Comparison of ENCODE assay signal across 33 cellular contexts in the genomic region with DNA sequence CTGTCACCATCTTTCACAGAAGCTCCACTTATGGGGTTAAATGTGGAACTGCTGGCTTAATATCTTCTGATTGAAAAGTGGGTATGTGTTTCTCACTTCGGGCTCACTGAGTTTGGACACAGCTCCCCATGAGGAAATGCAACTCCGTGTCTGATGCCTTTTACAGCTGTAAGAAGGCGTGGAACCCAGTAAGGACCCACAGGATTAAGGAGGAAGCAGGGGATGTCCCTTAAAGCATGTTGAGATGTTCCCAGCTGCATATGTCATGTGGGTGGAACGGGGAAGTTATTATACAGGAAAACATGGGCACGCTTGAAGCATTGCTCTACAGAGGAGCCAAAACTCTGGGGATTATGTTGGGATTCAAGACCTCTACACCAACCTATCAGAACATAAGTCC.
"Had no signal": no experiment of that assay in that cellular context is flagged by ENCODE, and none has a peak within 500 bp of the region (broad histone marks: within the 10 kb centered on the region; RNA-seq: fewer than 3 reads in every experiment).

No MANE protein-coding gene starts in this region.

- H3K9me3 ChIP-seq: colonic mucosa, gastroesophageal sphincter, pancreas, prostate gland, upper lobe of left lung had no signal

- H3K36me3 Mint-ChIP-seq: activated CD8-positive, alpha-beta memory T cell treated with anti-CD3 and anti-CD28 coated beads, Interleukin-2, amount 10 ng/mL, durations not matched to agents 7 days and 5 days; activated naive CD8-positive, alpha-beta T cell; naive B cell; stimulated activated memory B cell treated with anti-CD40 and anti-IgM and Interleukin-4, amounts not matched to agents 10 μg/mL and 1 μg/mL and 100 μg/mL, for 72 hours; WTC11 had no signal

- H3K4me1 ChIP-seq: colonic mucosa, gastroesophageal sphincter, pancreas, prostate gland, upper lobe of left lung had no signal

- H3K27me3 Mint-ChIP-seq: activated CD8-positive, alpha-beta memory T cell treated with anti-CD3 and anti-CD28 coated beads, Interleukin-2, amount 10 ng/mL, durations not matched to agents 7 days and 5 days; activated naive CD8-positive, alpha-beta T cell; naive B cell; stimulated activated memory B cell treated with anti-CD40 and anti-IgM and Interleukin-4, amounts not matched to agents 10 μg/mL and 1 μg/mL and 100 μg/mL, for 72 hours; stimulated activated naive CD8-positive, alpha-beta T cell treated with anti-CD3 and anti-CD28 coated beads, Interleukin-15, amount 100 ng/mL, for 72 hours; T-helper 17 cell had no signal

- H3K27me3 ChIP-seq: colonic mucosa, gastroesophageal sphincter, pancreas, upper lobe of left lung had no signal

- H3K4me1 Mint-ChIP-seq: activated CD8-positive, alpha-beta memory T cell treated with anti-CD3 and anti-CD28 coated beads, Interleukin-2, amount 10 ng/mL, durations not matched to agents 7 days and 5 days; naive B cell; stimulated activated memory B cell treated with anti-CD40 and anti-IgM and Interleukin-4, amounts not matched to agents 10 μg/mL and 1 μg/mL and 100 μg/mL, for 72 hours; stimulated activated naive CD8-positive, alpha-beta T cell treated with anti-CD3 and anti-CD28 coated beads, Interleukin-15, amount 100 ng/mL, for 72 hours; T-helper 17 cell had no signal

- DNase-seq: activated CD4-positive, alpha-beta T cell treated with anti-CD3 and anti-CD28 coated beads for 1 hour; activated CD8-positive, alpha-beta memory T cell treated with anti-CD3 and anti-CD28 coated beads, Interleukin-2, amount 10 ng/mL, durations not matched to agents 7 days and 5 days; activated CD8-positive, alpha-beta T cell treated with anti-CD3 and anti-CD28 coated beads, Interleukin-2, amount 10 ng/mL, durations not matched to agents 7 days and 5 days; activated T-cell treated with anti-CD3 and anti-CD28 coated beads, Interleukin-2, amount 50 U/mL, for 48 hours; anterior cingulate cortex; cerebellar nuclear complex; colonic mucosa; effector CD8-positive, alpha-beta T cell; hypothalamus; immature natural killer cell; naive B cell; nephron progenitor cell; nucleus accumbens; pancreas; retina; small intestine; stimulated activated CD4-positive, alpha-beta T cell treated with anti-CD3 and anti-CD28 coated beads, Interleukin-1b, Interleukin-23, amount 100 ng/mL, for 48 hours; stimulated activated CD4-positive, alpha-beta T cell treated with anti-CD3 and anti-CD28 coated beads, Interleukin-4, amount 100 ng/mL, for 4 hours; stimulated activated CD8-positive, alpha-beta memory T cell treated with anti-CD3 and anti-CD28 coated beads, Interleukin-4, amount 100 ng/mL, for 48 hours; stimulated activated naive CD8-positive, alpha-beta T cell treated with anti-CD3 and anti-CD28 coated beads, Interleukin-15, amount 100 ng/mL, for 72 hours; substantia nigra; T-helper 17 cell; upper lobe of left lung had no signal

- H3K4me3 Mint-ChIP-seq: activated CD8-positive, alpha-beta memory T cell treated with anti-CD3 and anti-CD28 coated beads, Interleukin-2, amount 10 ng/mL, durations not matched to agents 7 days and 5 days; activated CD8-positive, alpha-beta T cell treated with anti-CD3 and anti-CD28 coated beads, Interleukin-2, amount 10 ng/mL, durations not matched to agents 7 days and 5 days; activated naive CD8-positive, alpha-beta T cell; naive B cell; nephron progenitor cell; stimulated activated memory B cell treated with anti-CD40 and anti-IgM and Interleukin-4, amounts not matched to agents 10 μg/mL and 1 μg/mL and 100 μg/mL, for 72 hours; stimulated activated naive CD8-positive, alpha-beta T cell treated with anti-CD3 and anti-CD28 coated beads, Interleukin-15, amount 100 ng/mL, for 72 hours; T-helper 17 cell; WTC11 had no signal

- H3K4me3 ChIP-seq: colonic mucosa, gastroesophageal sphincter, lung, pancreas, prostate gland, upper lobe of left lung had no signal

- H3K27ac ChIP-seq: colonic mucosa, epithelial cell of prostate, gastroesophageal sphincter, pancreas, prostate gland, upper lobe of left lung had no signal

- H3K27ac Mint-ChIP-seq: activated CD8-positive, alpha-beta memory T cell treated with anti-CD3 and anti-CD28 coated beads, Interleukin-2, amount 10 ng/mL, durations not matched to agents 7 days and 5 days; activated CD8-positive, alpha-beta T cell treated with anti-CD3 and anti-CD28 coated beads, Interleukin-2, amount 10 ng/mL, durations not matched to agents 7 days and 5 days; activated naive CD8-positive, alpha-beta T cell; activated T-helper 2 cell treated with anti-CD3 and anti-CD28 coated beads, Interferon-gamma antibody, Interleukin-2, Interleukin-4, amounts not matched to agents 10 μg/mL and 5 μg/mL and 100 μg/mL, durations not matched to agents 14 hours and 24 hours and 36 hours; immature natural killer cell; naive B cell; nephron progenitor cell; stimulated activated memory B cell treated with anti-CD40 and anti-IgM and Interleukin-4, amounts not matched to agents 10 μg/mL and 1 μg/mL and 100 μg/mL, for 72 hours; stimulated activated naive CD8-positive, alpha-beta T cell treated with anti-CD3 and anti-CD28 coated beads, Interleukin-15, amount 100 ng/mL, for 72 hours; T-helper 17 cell; WTC11 had no signal

- H3K9me3 Mint-ChIP-seq: nephron progenitor cell, WTC11 had no signal

- ATAC-seq: activated CD8-positive, alpha-beta memory T cell treated with anti-CD3 and anti-CD28 coated beads, Interleukin-2, amount 10 ng/mL, durations not matched to agents 7 days and 5 days; activated CD8-positive, alpha-beta T cell treated with anti-CD3 and anti-CD28 coated beads, Interleukin-2, amount 10 ng/mL, durations not matched to agents 7 days and 5 days; gastroesophageal sphincter; left lobe of liver; pancreas; SK-N-SH treated with all-trans-retinoic acid at 6 μM for 48 hours; stimulated activated memory B cell treated with anti-CD40 and anti-IgM and Interleukin-4, amounts not matched to agents 10 μg/mL and 1 μg/mL and 100 μg/mL, for 72 hours; stimulated activated naive CD8-positive, alpha-beta T cell treated with anti-CD3 and anti-CD28 coated beads, Interleukin-15, amount 100 ng/mL, for 72 hours; T-helper 17 cell; WTC11 had no signal

- H3K36me3 ChIP-seq: colonic mucosa, gastroesophageal sphincter, pancreas, prostate gland, upper lobe of left lung had no signal
